ENCODE assay signal across 18 cellular contexts in the genomic region with DNA sequence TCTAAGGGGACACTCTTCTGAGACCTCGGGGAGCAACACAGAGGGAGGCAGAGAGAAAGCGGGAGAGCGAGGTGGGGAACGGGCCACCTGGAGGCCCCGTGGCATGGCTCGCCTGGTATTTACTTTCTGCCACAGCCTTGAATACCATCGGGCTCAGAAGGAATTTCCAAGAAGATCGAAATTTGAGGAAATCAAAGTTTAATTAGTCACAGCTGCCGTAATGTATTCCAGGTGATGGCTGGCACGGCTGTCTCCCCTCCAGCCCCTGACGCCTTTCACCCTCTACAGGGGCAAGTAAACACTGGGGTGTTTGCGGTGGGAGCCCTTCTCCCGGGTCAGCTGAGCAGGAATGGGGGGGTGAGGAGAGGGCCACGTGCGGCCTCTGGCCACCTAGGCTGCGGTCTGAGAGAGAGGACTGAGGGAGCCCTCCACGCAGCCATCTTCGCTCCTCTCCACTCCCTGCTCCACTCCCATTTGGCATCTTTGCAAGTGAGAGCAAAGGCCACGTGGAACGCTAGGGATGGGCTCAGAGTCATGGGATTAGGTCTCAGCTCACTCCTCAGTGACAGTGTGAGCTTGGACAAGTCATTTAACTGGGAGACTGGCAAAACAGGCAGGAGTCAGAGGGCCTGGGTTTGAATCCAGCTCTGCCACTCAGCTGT.
"Had no signal": no experiment of that assay in that cellular context is flagged by ENCODE, and none has a peak within 500 bp of the region (broad histone marks: within the 10 kb centered on the region; RNA-seq: fewer than 3 reads in every experiment).

No MANE protein-coding gene starts in this region.

- H3K4me3 ChIP-seq: cardiac muscle cell, gastrocnemius medialis, skin epidermis had no signal

- H3K27ac Mint-ChIP-seq: activated CD8-positive, alpha-beta memory T cell treated with anti-CD3 and anti-CD28 coated beads, Interleukin-2, amount 10 ng/mL, durations not matched to agents 7 days and 5 days; activated naive CD8-positive, alpha-beta T cell had no signal

- FAIRE-seq: colon, endothelial cell of umbilical vein, keratinocyte had no signal

- H3K9me3 ChIP-seq: gastrocnemius medialis, neutrophil had no signal

- H3K27ac ChIP-seq: cardiac muscle cell, gastrocnemius medialis, neutrophil had no signal

- H3K27me3 Mint-ChIP-seq: activated naive CD8-positive, alpha-beta T cell had no signal

- H3K4me3 Mint-ChIP-seq: activated CD8-positive, alpha-beta memory T cell treated with anti-CD3 and anti-CD28 coated beads, Interleukin-2, amount 10 ng/mL, durations not matched to agents 7 days and 5 days; activated naive CD8-positive, alpha-beta T cell; activated T-cell treated with anti-CD3 and anti-CD28 coated beads, Interleukin-2, amount 50 U/mL, for 24 hours had no signal

- DNase-seq: activated CD4-positive, alpha-beta T cell treated with anti-CD3 and anti-CD28 coated beads for 1 hour; activated effector memory CD4-positive, alpha-beta T cell treated with Interleukin-2 at 50 U/mL for 16 hours; activated T-cell treated with anti-CD3 and anti-CD28 coated beads, Interleukin-2, amount 50 U/mL, for 24 hours; aorta; gastrocnemius medialis; left ventricle myocardium superior; mesendoderm; posterior cingulate gyrus; T1000; trophoblast cell had no signal

- H3K27me3 ChIP-seq: cardiac muscle cell, gastrocnemius medialis, neutrophil had no signal

- H3K36me3 ChIP-seq: cardiac muscle cell, gastrocnemius medialis, neutrophil had no signal
